33 cellular contexts compared by ENCODE assay signal in genomic region chr9:98351370-98351769, GRCh38.
"Had no signal": no experiment of that assay in that cellular context is flagged by ENCODE, and none has a peak within 500 bp of the region (broad histone marks: within the 10 kb centered on the region; RNA-seq: fewer than 3 reads in every experiment).

No MANE protein-coding gene starts in this region.

- H3K27me3 ChIP-seq: adrenal gland, ascending aorta, body of pancreas, breast epithelium, cardiac muscle cell had no signal

- H3K4me3 ChIP-seq: adrenal gland, ascending aorta, body of pancreas, breast epithelium, cardiac muscle cell had no signal

- H3K4me1 ChIP-seq: adrenal gland, ascending aorta, body of pancreas, breast epithelium had no signal

- H3K27ac ChIP-seq: adrenal gland, ascending aorta, body of pancreas, breast epithelium, cardiac muscle cell had no signal

- DNase-seq: activated effector memory CD4-positive, alpha-beta T cell treated with anti-CD3 and anti-CD28 coated beads, Interleukin-2, amount 50 U/mL, for 16 hours; activated effector memory CD4-positive, alpha-beta T cell treated with Interleukin-2 at 50 U/mL for 16 hours; activated gamma-delta T cell; activated gamma-delta T cell treated with Interleukin-2 at 50 U/mL for 16 hours; activated naive CD4-positive, alpha-beta T cell; activated naive CD4-positive, alpha-beta T cell treated with anti-CD3 and anti-CD28 coated beads for 36 hours; activated naive CD4-positive, alpha-beta T cell treated with anti-CD3 and anti-CD28 coated beads, Interleukin-2, amount 10 ng/mL, durations not matched to agents 7 days and 5 days; activated naive CD4-positive, alpha-beta T cell treated with anti-CD3 and anti-CD28 coated beads, Interleukin-2, amount 50 U/mL, for 16 hours; activated naive CD4-positive, alpha-beta T cell treated with Interleukin-2 at 50 U/mL for 16 hours; activated naive CD8-positive, alpha-beta T cell treated with anti-CD3 and anti-CD28 coated beads for 36 hours; activated naive CD8-positive, alpha-beta T cell treated with anti-CD3 and anti-CD28 coated beads, Interleukin-2, amount 10 ng/mL, durations not matched to agents 7 days and 5 days; activated naive CD8-positive, alpha-beta T cell treated with anti-CD3 and anti-CD28 coated beads, Interleukin-2, amount 50 U/mL, for 24 hours; activated T-cell treated with anti-CD3 and anti-CD28 coated beads, Interleukin-2, amount 50 U/mL, for 1 hour; activated T-cell treated with anti-CD3 and anti-CD28 coated beads, Interleukin-2, amount 50 U/mL, for 24 hours; activated T-cell treated with anti-CD3 and anti-CD28 coated beads, Interleukin-2, amount 50 U/mL, for 4 hours; activated T-cell treated with anti-CD3 and anti-CD28 coated beads, Interleukin-2, amount 50 U/mL, for 48 hours; activated T-cell treated with anti-CD3 and anti-CD28 coated beads, Interleukin-2, amount 50 U/mL, for 72 hours; adrenal gland; amniotic stem cell; amygdala; anterior cingulate cortex; aorta; body of pancreas; caudate nucleus; central memory CD4-positive, alpha-beta T cell; cerebellar nuclear complex had no signal

- FAIRE-seq: astrocyte, bronchial epithelial cell had no signal

- H3K9me3 ChIP-seq: body of pancreas had no signal

- H3K36me3 ChIP-seq: adrenal gland, ascending aorta, breast epithelium, cardiac muscle cell had no signal

- ATAC-seq: activated naive CD4-positive, alpha-beta T cell treated with anti-CD3 and anti-CD28 coated beads, Interleukin-2, amount 50 U/mL, for 72 hours; activated naive CD8-positive, alpha-beta T cell treated with anti-CD3 and anti-CD28 coated beads, Interleukin-2, amount 50 U/mL, for 24 hours; activated T-cell treated with anti-CD3 and anti-CD28 coated beads, Interleukin-2, amount 50 U/mL, for 4 hours; activated T-cell treated with anti-CD3 and anti-CD28 coated beads, Interleukin-2, amount 50 U/mL, for 72 hours; activated T-helper 17 cell treated with anti-CD3 and anti-CD28 coated beads, Interleukin-2, amount 50 U/mL, for 72 hours; body of pancreas had no signal
